8 cellular contexts compared by ENCODE assay signal in genomic region chr5:59325070-59325469, GRCh38.
"Had no signal": no experiment of that assay in that cellular context is flagged by ENCODE, and none has a peak within 500 bp of the region (broad histone marks: within the 10 kb centered on the region; RNA-seq: fewer than 3 reads in every experiment).

No MANE protein-coding gene starts in this region.

- FAIRE-seq: G401.6, GM12878, GM12891, GM12892, GM18507, GM19239 had no signal

- H3K4me3 ChIP-seq: GM12878 had no signal

- DNase-seq: GDM1, GF-D8 had no signal

- ATAC-seq: GM12878 had no signal
